ENCODE assay signal across 8 cellular contexts in the genomic region with DNA sequence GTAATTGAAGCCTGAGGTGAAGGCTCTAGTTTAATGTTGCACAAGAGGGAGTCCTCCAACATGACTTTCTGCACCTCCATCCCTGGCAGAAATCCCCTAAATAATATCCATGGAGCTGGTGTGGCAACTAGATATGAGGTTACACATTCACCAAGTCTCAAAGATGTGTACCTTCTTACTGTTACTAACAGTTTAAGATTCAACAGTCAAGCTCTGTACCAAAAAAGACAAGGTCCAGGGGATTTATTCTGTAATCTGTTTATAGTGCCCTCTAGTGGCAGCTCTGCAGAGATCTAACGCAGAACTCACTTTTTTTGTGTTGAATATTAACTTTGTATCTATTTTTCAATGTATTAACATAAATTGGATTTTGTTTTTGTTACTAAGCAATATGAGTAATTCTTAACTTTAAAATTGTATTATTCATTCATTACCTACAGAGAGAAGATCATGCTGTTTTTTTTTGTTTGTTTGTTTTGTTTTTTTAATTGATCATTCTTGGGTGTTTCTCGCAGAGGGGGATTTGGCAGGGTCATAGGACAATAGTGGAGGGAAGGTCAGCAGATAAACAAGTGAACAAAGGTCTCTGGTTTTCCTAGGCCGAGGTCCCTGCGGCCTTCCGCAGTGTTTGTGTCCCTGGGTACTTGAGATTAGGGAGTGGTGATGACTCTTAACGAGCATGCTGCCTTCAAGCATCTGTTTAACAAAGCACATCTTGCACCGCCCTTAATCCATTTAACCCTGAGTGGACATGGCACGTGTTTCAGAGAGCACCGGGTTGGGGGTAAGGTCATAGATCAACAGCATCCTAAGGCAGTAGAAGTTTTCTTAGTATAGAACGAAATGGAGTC. TPM values are rescaled to one million over a fixed set of nuclear protein-coding genes. Genes with fewer than 3 reads are reported as not detected.
DNase-seq lines count a peak whose midpoint lies in the region; ATAC-seq, FAIRE-seq and TF ChIP-seq lines count a peak whose summit lies in the region.
"Not testable (repeated sequence)": the region's sequence is repeated elsewhere in the genome, so short reads cannot be mapped to it uniquely, and the experiment has no call there.

No MANE protein-coding gene starts in this region.

- peaks cover 29% of the 10 kb centered on the region for H3K27me3 Mint-ChIP-seq in T-helper 17 cell
- H3K27me3 Mint-ChIP-seq in chondrocyte (ENCODE audit: low read depth): peaks cover 14% of the 10 kb centered on the region

- not testable (repeated sequence) for H3K4me1 Mint-ChIP-seq in T-helper 17 cell; chondrocyte (ENCODE audit: low read depth)

- TF ChIP-seq CTCF in chondrocyte (IDR thresholded peaks at IDR 0.05) (peak; percentile 97), psoas muscle (IDR thresholded peaks at IDR 0.05) (peak; percentile 82)

- not testable (repeated sequence) for H3K27ac ChIP-seq in iPS DF 6.9 (ENCODE audit: low read length); psoas muscle

- not testable (repeated sequence) for H3K9me3 ChIP-seq in T-helper 17 cell (ENCODE audit: control insufficient read depth, low read length, poor library complexity, severe bottlenecking); iPS DF 6.9 (ENCODE audit: control insufficient read depth, insufficient read depth, low read length); psoas muscle

- H3K4me1 ChIP-seq in iPS DF 6.9 (ENCODE audit: control insufficient read depth, insufficient read depth, low read length); psoas muscle: not testable (repeated sequence)

- not testable (repeated sequence) for H3K36me3 Mint-ChIP-seq in T-helper 17 cell (ENCODE audit: low read depth); chondrocyte (ENCODE audit: low read depth)

- not testable (repeated sequence) for H3K4me3 ChIP-seq in iPS DF 6.9 (ENCODE audit: low read length); psoas muscle

- intact Hi-C loops in psoas muscle (cut with DNase I): loop anchor here (5.0 to 10.0 kb wide), 2 partner anchors 105 to 167 kb away; a partner anchor contains a TSS

- WGBS in iPS DF 6.9 (ENCODE audit: insufficient coverage, insufficient read length): no CpG with 5 or more reads among the region's 10 CpGs
- WGBS in psoas muscle, 3 donors: 47 to 48% (median 47%) methylated on average over 9 to 10 of the region's 10 CpGs

- H3K27me3 ChIP-seq in iPS DF 6.9 (ENCODE audit: control insufficient read depth, insufficient read depth, low read length); psoas muscle (ENCODE audit: insufficient read depth in 3 of 3, low read length in 2 of 3): not testable (repeated sequence)

- H3K27ac Mint-ChIP-seq in T-helper 17 cell; chondrocyte (ENCODE audit: unreplicated experiment): not testable (repeated sequence)

- H3K4me3 Mint-ChIP-seq in T-helper 17 cell; chondrocyte (ENCODE audit: unreplicated experiment): not testable (repeated sequence)

- H3K36me3 ChIP-seq in iPS DF 6.9 (ENCODE audit: control insufficient read depth, insufficient read depth, low read length); psoas muscle (ENCODE audit: insufficient read depth in 1 of 2, low read depth in 1 of 2): not testable (repeated sequence)

- peak; percentile 83 for FAIRE-seq in GM18507 (lab: Jason Lieb, UNC)

- DNase-seq in AG20443 (ENCODE audit: low spot score) (peak; percentile 65), NCI-H2227 (lab: John Stamatoyannopoulos, UW; ENCODE audit: unreplicated experiment) (peak; percentile 58), iPS DF 6.9 (ENCODE audit: low read depth, low spot score) (peak; percentile 20)
- DNase-seq in GM18507 (ENCODE audit: extremely low spot score, insufficient read length, low read depth); T-helper 17 cell; chondrocyte (ENCODE audit: low spot score); psoas muscle: not testable (repeated sequence)

- peak; percentile 60 for ATAC-seq in HG03520 (IDR thresholded peaks at IDR 0.05; ENCODE audit: unreplicated experiment)
- ATAC-seq in T-helper 17 cell: peak; percentile 53
- ATAC-seq in psoas muscle: peak in 3 of 4 donors; percentile 37 to 79 (median 67)

- H3K9me3 Mint-ChIP-seq in chondrocyte (ENCODE audit: low read depth): not testable (repeated sequence)

RNA-seq across cellular contexts. Expression of a gene that starts 35.7 kb away (rescaled TPM):
- total RNA-seq in T-helper 17 cell: not detected
- 0.37 to 4.8 TPM (median 0.46 TPM) in 3 replicates for total RNA-seq in chondrocyte
- total RNA-seq in psoas muscle: 100 to 1,000 TPM; 112 to 162 (median 151) TPM
- 100 to 1,000 TPM in 1 of 3 donors, 10 to 100 TPM in 2; 37.7 to 139 (median 97.0) TPM for polyA plus RNA-seq in psoas muscle

Comparison
In these comparisons a context has a peak if more than half of its experiments do, and no peak if none do; other contexts are left out.
1. RNA of a gene that starts 35.7 kb away (total RNA-seq): 112 to 162 TPM in psoas muscle; 0.37 to 4.8 TPM in chondrocyte and not detected in T-helper 17 cell; every median in the first group is over 10 times any median in the second.
2. Peak in every context shown above with its lines, with median percentiles within 50 percentile points of each other: ATAC-seq.